Comparison of ENCODE assay signal across 16 cellular contexts in the genomic region with DNA sequence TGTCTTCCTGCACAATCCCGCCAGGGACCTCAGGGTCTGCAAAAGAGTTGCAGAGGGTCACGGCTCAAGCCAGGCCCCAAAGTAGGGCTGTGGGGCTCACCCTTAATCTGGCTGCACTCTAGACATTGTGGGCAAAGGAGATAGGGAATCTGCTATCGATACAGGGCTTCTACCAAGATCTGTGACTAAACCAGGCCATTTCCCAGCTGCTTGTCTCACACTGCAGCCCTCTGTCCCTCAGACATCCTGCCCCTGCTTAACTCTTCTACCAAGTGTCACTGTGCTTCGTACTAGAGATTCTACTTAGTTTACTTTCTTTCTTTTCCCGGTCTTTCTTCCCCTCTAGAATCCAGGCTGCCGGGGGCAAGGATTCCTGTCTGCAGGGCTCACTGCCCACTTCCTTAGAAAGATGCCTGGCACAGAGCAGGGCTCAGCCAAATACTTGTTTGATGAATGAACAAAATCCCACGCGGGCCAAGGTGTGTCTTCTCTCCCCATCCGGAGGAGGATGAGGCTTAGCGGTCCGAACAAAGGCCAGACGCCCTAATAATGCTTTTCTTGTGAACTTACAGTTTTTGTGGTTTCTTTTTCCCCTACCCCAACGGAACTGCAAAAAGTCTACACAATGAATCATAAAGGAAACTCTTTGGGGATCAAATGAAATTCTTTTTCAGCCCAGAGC.
DNase-seq lines count a peak whose midpoint lies in the region; ATAC-seq and TF ChIP-seq lines count a peak whose summit lies in the region.
"Had no signal": no experiment of that assay in that cellular context is flagged by ENCODE, and none has a peak within 500 bp of the region (broad histone marks: within the 10 kb centered on the region; RNA-seq: fewer than 3 reads in every experiment).

No MANE protein-coding gene starts in this region.

- intact Hi-C loops in naive thymus-derived CD4-positive, alpha-beta T cell (cut with micrococcal nuclease): no loop called here

- no peak overlapping the region for H3K9ac ChIP-seq in adipocyte (ENCODE audit: low read length)

- H3K4me1 Mint-ChIP-seq in T-helper 2 cell treated with Interferon-gamma antibody and Interleukin-4, amounts not matched to agents 5 μg/mL and 100 μg/mL, for 36 hours (ENCODE audit: low read depth): peaks cover 3% of the 10 kb centered on the region
- H3K4me1 Mint-ChIP-seq in naive thymus-derived CD4-positive, alpha-beta T cell: peaks cover 0 to 1% (median 0%) of the 10 kb centered on the region in 7 donors
- H3K4me1 Mint-ChIP-seq: activated B cell treated with CpG ODN at 0.5 μM for 24 hours, brain had no signal

- no peaks in the 10 kb centered on the region for H3K36me3 Mint-ChIP-seq in T-helper 2 cell treated with Interferon-gamma antibody and Interleukin-4, amounts not matched to agents 5 μg/mL and 100 μg/mL, for 36 hours (ENCODE audit: low read depth)
- no peaks in the 10 kb centered on the region for H3K36me3 Mint-ChIP-seq in naive thymus-derived CD4-positive, alpha-beta T cell
- H3K36me3 Mint-ChIP-seq: brain had no signal

- no peak for DNase-seq in T-helper 2 cell treated with Interferon-gamma antibody and Interleukin-4, amounts not matched to agents 5 μg/mL and 100 μg/mL, for 36 hours (ENCODE audit: low spot score)
- no peak for DNase-seq in T-helper 2 cell
- peak; percentile 59 for DNase-seq in adipocyte (ENCODE audit: low read depth)
- peak; percentile 42 for DNase-seq in fibroblast of the aortic adventitia (ENCODE audit: low read depth)
- no peak for DNase-seq in NCI-H128 (lab: John Stamatoyannopoulos, UW; ENCODE audit: unreplicated experiment)
- DNase-seq in naive thymus-derived CD4-positive, alpha-beta T cell: no peak
- DNase-seq in NCI-H2081 (lab: John Stamatoyannopoulos, UW): no peak
- DNase-seq: activated B cell treated with CpG ODN at 0.5 μM for 24 hours, activated T-cell treated with anti-CD3 and anti-CD28 coated beads for 4 hours, NCI-H526 treated with DMSO at 0.1 percent for 48 hours, SHP77 had no signal

- CTCF ChIA-PET in naive thymus-derived CD4-positive, alpha-beta T cell (lab: Charles Lee): no interaction called here

- no peak for TF ChIP-seq CTCF in fibroblast of the aortic adventitia (IDR thresholded peaks at IDR 0.05; ENCODE audit: insufficient read depth, low read length)

- peaks cover 15% of the 10 kb centered on the region for H3K4me1 ChIP-seq in adipocyte (ENCODE audit: control insufficient read depth, insufficient read depth, low read length)
- no peaks in the 10 kb centered on the region for H3K4me1 ChIP-seq in naive thymus-derived CD4-positive, alpha-beta T cell (ENCODE audit: control insufficient read depth in 2 of 2, insufficient read depth in 2 of 2, low read length in 2 of 2)

- POLR2A ChIA-PET in naive thymus-derived CD4-positive, alpha-beta T cell (lab: Charles Lee): no interaction called here

- H3K9me3 Mint-ChIP-seq in T-helper 2 cell treated with Interferon-gamma antibody and Interleukin-4, amounts not matched to agents 5 μg/mL and 100 μg/mL, for 36 hours: no peaks in the 10 kb centered on the region
- H3K9me3 Mint-ChIP-seq in naive thymus-derived CD4-positive, alpha-beta T cell: no peaks in the 10 kb centered on the region
- H3K9me3 Mint-ChIP-seq: activated B cell treated with CpG ODN at 0.5 μM for 24 hours had no signal

- peak overlapping the region; percentile 11 for H3K27ac Mint-ChIP-seq in T-helper 2 cell treated with Interferon-gamma antibody and Interleukin-4, amounts not matched to agents 5 μg/mL and 100 μg/mL, for 36 hours
- no peak overlapping the region for H3K27ac Mint-ChIP-seq in naive thymus-derived CD4-positive, alpha-beta T cell
- H3K27ac Mint-ChIP-seq: activated B cell treated with CpG ODN at 0.5 μM for 24 hours had no signal

- peaks cover 5% of the 10 kb centered on the region for H3K27me3 ChIP-seq in adipocyte (replicated peaks; ENCODE audit: control insufficient read depth, insufficient read depth, low read length)
- H3K27me3 ChIP-seq in naive thymus-derived CD4-positive, alpha-beta T cell (ENCODE audit: control insufficient read depth in 2 of 2, insufficient read depth in 2 of 2, low read length in 2 of 2): no peaks in the 10 kb centered on the region
- H3K27me3 ChIP-seq: right atrium auricular region had no signal

- peaks cover 2% of the 10 kb centered on the region for H3K27me3 Mint-ChIP-seq in T-helper 2 cell treated with Interferon-gamma antibody and Interleukin-4, amounts not matched to agents 5 μg/mL and 100 μg/mL, for 36 hours (ENCODE audit: low read depth)
- peaks cover 0 to 20% (median 6%) of the 10 kb centered on the region in 5 donors for H3K27me3 Mint-ChIP-seq in naive thymus-derived CD4-positive, alpha-beta T cell

- H3K4me3 Mint-ChIP-seq in T-helper 2 cell treated with Interferon-gamma antibody and Interleukin-4, amounts not matched to agents 5 μg/mL and 100 μg/mL, for 36 hours: no peak overlapping the region
- H3K4me3 Mint-ChIP-seq in naive thymus-derived CD4-positive, alpha-beta T cell: no peak overlapping the region
- H3K4me3 Mint-ChIP-seq: activated B cell treated with CpG ODN at 0.5 μM for 24 hours, brain had no signal

- ATAC-seq in GM21825 (IDR thresholded peaks at IDR 0.05; ENCODE audit: unreplicated experiment): no peak
- ATAC-seq in naive thymus-derived CD4-positive, alpha-beta T cell: no peak

- H3K9me3 ChIP-seq in adipocyte (ENCODE audit: control insufficient read depth, low read length): no peaks in the 10 kb centered on the region
- H3K9me3 ChIP-seq in naive thymus-derived CD4-positive, alpha-beta T cell (ENCODE audit: control insufficient read depth in 2 of 3, low read length in 3 of 3): no peaks in the 10 kb centered on the region
- H3K9me3 ChIP-seq: right atrium auricular region, suprapubic skin had no signal

- H3K4me3 ChIP-seq in adipocyte (ENCODE audit: low read length): no peak overlapping the region
- H3K4me3 ChIP-seq in fibroblast of the aortic adventitia (ENCODE audit: low read depth, low read length): no peak overlapping the region
- no peak overlapping the region for H3K4me3 ChIP-seq in naive thymus-derived CD4-positive, alpha-beta T cell (ENCODE audit: low read length)
- H3K4me3 ChIP-seq: right atrium auricular region, suprapubic skin had no signal

- H3K27ac ChIP-seq in naive thymus-derived CD4-positive, alpha-beta T cell (ENCODE audit: low read depth, low read length): no peak overlapping the region
- H3K27ac ChIP-seq: 22Rv1, right atrium auricular region, suprapubic skin had no signal

- H3K36me3 ChIP-seq in adipocyte (ENCODE audit: control insufficient read depth, insufficient read depth, low read length, severe bottlenecking): no peaks in the 10 kb centered on the region
- H3K36me3 ChIP-seq in naive thymus-derived CD4-positive, alpha-beta T cell (ENCODE audit: control insufficient read depth in 2 of 3, insufficient read depth in 3 of 3, low read length in 3 of 3): no peaks in the 10 kb centered on the region
- H3K36me3 ChIP-seq: right atrium auricular region, suprapubic skin had no signal

Comparison
In these comparisons a context has a peak if more than half of its experiments do, and no peak if none do; other contexts are left out.
1. DNase-seq: peak in adipocyte (single experiment) and fibroblast of the aortic adventitia (single experiment); none in T-helper 2 cell treated with Interferon-gamma antibody and Interleukin-4, amounts not matched to agents 5 μg/mL and 100 μg/mL, for 36 hours (single experiment), T-helper 2 cell (0 of 5), NCI-H128 (single experiment), naive thymus-derived CD4-positive, alpha-beta T cell (0 of 9) and NCI-H2081 (0 of 2).